ENCODE assay signal across 1 cellular context in the genomic region with DNA sequence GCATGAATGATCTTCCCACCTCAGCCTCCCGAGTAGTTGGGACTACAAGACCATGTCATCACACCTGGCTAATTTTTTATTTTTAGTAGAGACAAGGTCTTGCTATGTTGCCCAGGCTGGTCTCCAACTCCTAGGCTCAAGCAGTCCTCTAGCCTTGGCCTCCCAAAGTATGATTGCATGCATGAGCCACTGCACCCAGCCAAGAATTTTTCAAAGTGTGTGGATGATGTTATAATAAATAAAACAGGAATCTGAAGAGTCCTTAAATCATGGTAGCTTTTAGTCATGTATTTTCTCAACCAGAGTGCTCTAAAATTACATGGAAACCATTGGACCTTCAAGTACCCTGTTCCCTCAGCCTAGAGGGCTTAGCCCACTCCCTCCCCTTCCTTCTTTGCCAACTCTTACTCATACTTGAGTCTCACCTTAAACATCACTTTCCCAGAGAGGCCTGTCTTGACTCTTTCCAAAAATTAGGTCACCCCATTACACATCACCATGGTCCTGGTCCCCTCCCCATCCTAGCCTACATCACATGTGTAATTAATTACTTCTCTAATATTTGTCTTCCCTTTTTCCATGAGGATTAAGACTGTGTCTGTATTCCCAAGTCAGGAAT.
TF ChIP-seq lines count a peak whose summit lies in the region.

No MANE protein-coding gene starts in this region.

TF ChIP-seq in GM23338, 12 proteins besides CTCF, POLR2A, EP300 and RAD21 (continued from another document):
- TF ChIP-seq, protein P1, sequence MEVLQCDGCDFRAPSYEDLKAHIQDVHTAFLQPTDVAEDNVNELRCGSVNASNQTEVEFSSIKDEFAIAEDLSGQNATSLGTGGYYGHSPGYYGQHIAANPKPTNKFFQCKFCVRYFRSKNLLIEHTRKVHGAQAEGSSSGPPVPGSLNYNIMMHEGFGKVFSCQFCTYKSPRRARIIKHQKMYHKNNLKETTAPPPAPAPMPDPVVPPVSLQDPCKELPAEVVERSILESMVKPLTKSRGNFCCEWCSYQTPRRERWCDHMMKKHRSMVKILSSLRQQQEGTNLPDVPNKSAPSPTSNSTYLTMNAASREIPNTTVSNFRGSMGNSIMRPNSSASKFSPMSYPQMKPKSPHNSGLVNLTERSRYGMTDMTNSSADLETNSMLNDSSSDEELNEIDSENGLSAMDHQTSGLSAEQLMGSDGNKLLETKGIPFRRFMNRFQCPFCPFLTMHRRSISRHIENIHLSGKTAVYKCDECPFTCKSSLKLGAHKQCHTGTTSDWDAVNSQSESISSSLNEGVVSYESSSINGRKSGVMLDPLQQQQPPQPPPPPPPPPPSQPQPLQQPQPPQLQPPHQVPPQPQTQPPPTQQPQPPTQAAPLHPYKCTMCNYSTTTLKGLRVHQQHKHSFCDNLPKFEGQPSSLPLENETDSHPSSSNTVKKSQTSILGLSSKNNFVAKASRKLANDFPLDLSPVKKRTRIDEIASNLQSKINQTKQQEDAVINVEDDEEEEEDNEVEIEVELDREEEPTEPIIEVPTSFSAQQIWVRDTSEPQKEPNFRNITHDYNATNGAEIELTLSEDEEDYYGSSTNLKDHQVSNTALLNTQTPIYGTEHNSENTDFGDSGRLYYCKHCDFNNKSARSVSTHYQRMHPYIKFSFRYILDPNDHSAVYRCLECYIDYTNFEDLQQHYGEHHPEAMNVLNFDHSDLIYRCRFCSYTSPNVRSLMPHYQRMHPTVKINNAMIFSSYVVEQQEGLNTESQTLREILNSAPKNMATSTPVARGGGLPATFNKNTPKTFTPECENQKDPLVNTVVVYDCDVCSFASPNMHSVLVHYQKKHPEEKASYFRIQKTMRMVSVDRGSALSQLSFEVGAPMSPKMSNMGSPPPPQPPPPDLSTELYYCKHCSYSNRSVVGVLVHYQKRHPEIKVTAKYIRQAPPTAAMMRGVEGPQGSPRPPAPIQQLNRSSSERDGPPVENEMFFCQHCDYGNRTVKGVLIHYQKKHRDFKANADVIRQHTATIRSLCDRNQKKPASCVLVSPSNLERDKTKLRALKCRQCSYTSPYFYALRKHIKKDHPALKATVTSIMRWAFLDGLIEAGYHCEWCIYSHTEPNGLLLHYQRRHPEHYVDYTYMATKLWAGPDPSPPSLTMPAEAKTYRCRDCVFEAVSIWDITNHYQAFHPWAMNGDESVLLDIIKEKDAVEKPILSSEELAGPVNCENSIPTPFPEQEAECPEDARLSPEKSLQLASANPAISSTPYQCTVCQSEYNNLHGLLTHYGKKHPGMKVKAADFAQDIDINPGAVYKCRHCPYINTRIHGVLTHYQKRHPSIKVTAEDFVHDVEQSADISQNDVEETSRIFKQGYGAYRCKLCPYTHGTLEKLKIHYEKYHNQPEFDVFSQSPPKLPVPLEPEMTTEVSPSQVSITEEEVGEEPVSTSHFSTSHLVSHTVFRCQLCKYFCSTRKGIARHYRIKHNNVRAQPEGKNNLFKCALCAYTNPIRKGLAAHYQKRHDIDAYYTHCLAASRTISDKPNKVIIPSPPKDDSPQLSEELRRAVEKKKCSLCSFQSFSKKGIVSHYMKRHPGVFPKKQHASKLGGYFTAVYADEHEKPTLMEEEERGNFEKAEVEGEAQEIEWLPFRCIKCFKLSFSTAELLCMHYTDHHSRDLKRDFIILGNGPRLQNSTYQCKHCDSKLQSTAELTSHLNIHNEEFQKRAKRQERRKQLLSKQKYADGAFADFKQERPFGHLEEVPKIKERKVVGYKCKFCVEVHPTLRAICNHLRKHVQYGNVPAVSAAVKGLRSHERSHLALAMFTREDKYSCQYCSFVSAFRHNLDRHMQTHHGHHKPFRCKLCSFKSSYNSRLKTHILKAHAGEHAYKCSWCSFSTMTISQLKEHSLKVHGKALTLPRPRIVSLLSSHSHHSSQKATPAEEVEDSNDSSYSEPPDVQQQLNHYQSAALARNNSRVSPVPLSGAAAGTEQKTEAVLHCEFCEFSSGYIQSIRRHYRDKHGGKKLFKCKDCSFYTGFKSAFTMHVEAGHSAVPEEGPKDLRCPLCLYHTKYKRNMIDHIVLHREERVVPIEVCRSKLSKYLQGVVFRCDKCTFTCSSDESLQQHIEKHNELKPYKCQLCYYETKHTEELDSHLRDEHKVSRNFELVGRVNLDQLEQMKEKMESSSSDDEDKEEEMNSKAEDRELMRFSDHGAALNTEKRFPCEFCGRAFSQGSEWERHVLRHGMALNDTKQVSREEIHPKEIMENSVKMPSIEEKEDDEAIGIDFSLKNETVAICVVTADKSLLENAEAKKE (CRISPR knock-in tag; IDR thresholded peaks at IDR 0.05): no peak
- TF ChIP-seq ZNF114 (CRISPR knock-in tag; IDR thresholded peaks at IDR 0.05) (no peak), STAT1 (IDR thresholded peaks at IDR 0.05; ENCODE audit: unreplicated experiment) (no peak), CREB1 (CRISPR knock-in tag; IDR thresholded peaks at IDR 0.05; ENCODE audit: low read depth) (no peak), EZH2phosphoT487 (IDR thresholded peaks at IDR 0.05; ENCODE audit: unreplicated experiment) (no peak), ZNF331 (CRISPR knock-in tag; IDR thresholded peaks at IDR 0.05; ENCODE audit: low read depth) (no peak)
